8 cellular contexts compared by ENCODE assay signal in genomic region chr1:26864610-26865480, GRCh38. TPM values are rescaled to one million over a fixed set of nuclear protein-coding genes. Genes with fewer than 3 reads are reported as not detected.
DNase-seq lines count a peak whose midpoint lies in the region; ATAC-seq and TF ChIP-seq lines count a peak whose summit lies in the region.

No MANE protein-coding gene starts in this region.

- H3K4me3 Mint-ChIP-seq in endodermal cell, result peak overlapping the region; percentile 78

- H3K4me1 ChIP-seq in HUES6 (ENCODE audit: control insufficient read depth, insufficient read depth, low read length) (peaks cover 37% of the 10 kb centered on the region), NT2/D1 (ENCODE audit: insufficient read depth, insufficient read length) (peaks cover 29% of the 10 kb centered on the region), endodermal cell (ENCODE audit: control insufficient read depth, insufficient read depth, low read length) (no peaks in the 10 kb centered on the region)

- H3K27ac ChIP-seq in HUES6 (ENCODE audit: low read depth, low read length) (peak overlapping the region; percentile 79; the same call in 1 of the 2 replicates), endodermal cell (ENCODE audit: low read depth, low read length) (peak overlapping the region; percentile 69)

- DNase-seq in D341Med (ENCODE audit: low spot score) (peak; percentile 98), NT2/D1 (ENCODE audit: low read depth, low spot score) (peak; percentile 99), endodermal cell (peak; percentile 99), mesenteric fat pad (ENCODE audit: low spot score) (peak; percentile 99)
- DNase-seq in activated CD8-positive, alpha-beta memory T cell treated with anti-CD3 and anti-CD28 coated beads, Interleukin-2, amount 50 U/mL, for 24 hours (ENCODE audit: extremely low read depth), result peak; percentile 84
- peak; percentile 78 for DNase-seq in stimulated activated CD8-positive, alpha-beta memory T cell treated with anti-CD3 and anti-CD28 coated beads, Interleukin-15, amount 100 ng/mL, for 1 hour (ENCODE audit: low read depth)

- peaks cover 14% of the 10 kb centered on the region for H3K27me3 ChIP-seq in HUES6 (ENCODE audit: control insufficient read depth, insufficient read depth, low read length)
- no peaks in the 10 kb centered on the region for H3K27me3 ChIP-seq in NT2/D1 (ENCODE audit: insufficient read depth, insufficient read length)
- H3K27me3 ChIP-seq in endodermal cell (ENCODE audit: control insufficient read depth, insufficient read depth, low read length, poor library complexity, severe bottlenecking), result no peaks in the 10 kb centered on the region

- H3K4me3 ChIP-seq in HUES6 (ENCODE audit: low read depth, low read length), result peak overlapping the region; percentile 80
- peak overlapping the region; percentile 96 for H3K4me3 ChIP-seq in NT2/D1 (ENCODE audit: insufficient read length, low read depth)
- H3K4me3 ChIP-seq in endodermal cell (ENCODE audit: low read length), result peak overlapping the region; percentile 93

- no peaks in the 10 kb centered on the region for H3K9me3 Mint-ChIP-seq in endodermal cell

- H3K36me3 Mint-ChIP-seq in endodermal cell (ENCODE audit: low read depth), result no peaks in the 10 kb centered on the region

- TF ChIP-seq CTCF in endodermal cell (conservative IDR thresholded peaks at IDR 0.05), result no peak

- ATAC-seq in GM21423 (IDR thresholded peaks at IDR 0.05; ENCODE audit: unreplicated experiment), result peak; percentile 93

- H3K27me3 Mint-ChIP-seq in endodermal cell (ENCODE audit: insufficient read depth), result peaks cover 13% of the 10 kb centered on the region

- peak overlapping the region; percentile 91 for H3K27ac Mint-ChIP-seq in endodermal cell

- 1% methylated on average over 39 to 75 of the region's 75 CpGs for WGBS in endodermal cell (ENCODE audit: insufficient coverage in 1 of 2, insufficient read length in 1 of 2), 2 experiments

- no peaks in the 10 kb centered on the region for H3K9me3 ChIP-seq in HUES6 (ENCODE audit: control insufficient read depth, insufficient read depth, low read depth, low read length)
- no peaks in the 10 kb centered on the region for H3K9me3 ChIP-seq in NT2/D1 (ENCODE audit: insufficient read depth, low read length)
- H3K9me3 ChIP-seq in endodermal cell (ENCODE audit: control insufficient read depth, low read length), result no peaks in the 10 kb centered on the region

- H3K36me3 ChIP-seq in HUES6 (ENCODE audit: control insufficient read depth, insufficient read depth, low read length), result no peaks in the 10 kb centered on the region
- no peaks in the 10 kb centered on the region for H3K36me3 ChIP-seq in NT2/D1 (ENCODE audit: insufficient read depth, insufficient read length, low read length)
- H3K36me3 ChIP-seq in endodermal cell (ENCODE audit: control insufficient read depth, insufficient read depth, low read length), result no peaks in the 10 kb centered on the region

- H3K4me1 Mint-ChIP-seq in endodermal cell, result peaks cover 6% of the 10 kb centered on the region

- H3K9ac ChIP-seq in HUES6 (ENCODE audit: low read length), result peak overlapping the region; percentile 87
- H3K9ac ChIP-seq in NT2/D1 (ENCODE audit: insufficient read length, low read depth), result peak overlapping the region; percentile 99
- H3K9ac ChIP-seq in endodermal cell (ENCODE audit: extremely low read depth, low read length, poor library complexity, severe bottlenecking), result peak overlapping the region; percentile 60

RNA-seq across cellular contexts. Expression of gene SFN, which starts 1.9 kb away (rescaled TPM):
- 1 to 10 TPM; 1.5 to 2.6 TPM for total RNA-seq in endodermal cell
- polyA plus RNA-seq in endodermal cell (2013, experiment 1 of 2), result 0.50 TPM
- polyA plus RNA-seq in endodermal cell (2013, experiment 2 of 2), result 0.87 TPM
- total RNA-seq in mesenteric fat pad, result 1.3 TPM

RNA-seq across cellular contexts. Expression of gene GPN2, which starts 25.2 kb away (rescaled TPM):
- total RNA-seq in endodermal cell (10 to 100 TPM; 32.6 to 38.5 TPM), mesenteric fat pad (28.5 TPM)
- polyA plus RNA-seq in endodermal cell (2013, experiment 1 of 2), result 24.5 TPM
- polyA plus RNA-seq in endodermal cell (2013, experiment 2 of 2), result 21.1 TPM

RNA-seq across cellular contexts. Expression of gene GPATCH3, which starts 35.4 kb away (rescaled TPM):
- total RNA-seq in endodermal cell (10 to 100 TPM; 21.3 to 23.2 TPM), mesenteric fat pad (13.0 TPM)
- 11.5 TPM for polyA plus RNA-seq in endodermal cell (2013, experiment 1 of 2)
- 11.3 TPM for polyA plus RNA-seq in endodermal cell (2013, experiment 2 of 2)

RNA-seq across cellular contexts. Expression of gene ZDHHC18, which starts 38.4 kb away (rescaled TPM):
- total RNA-seq in endodermal cell, result 10 to 100 TPM; 39.7 to 42.4 TPM
- polyA plus RNA-seq in endodermal cell (2013, experiment 1 of 2), result 37.1 TPM
- polyA plus RNA-seq in endodermal cell (2013, experiment 2 of 2), result 34.3 TPM
- total RNA-seq in mesenteric fat pad, result 52.5 TPM

RNA-seq across cellular contexts. Expression of gene NR0B2, which starts 48.9 kb away (rescaled TPM):
- total RNA-seq in endodermal cell (not detected), mesenteric fat pad (0.29 TPM)
- not detected for polyA plus RNA-seq in endodermal cell (2013, experiment 1 of 2)
- polyA plus RNA-seq in endodermal cell (2013, experiment 2 of 2), result not detected

Comparison
In these comparisons a context has a peak if more than half of its experiments do, and no peak if none do; other contexts are left out.
1. Peak in every context shown above with its lines: DNase-seq, ATAC-seq, H3K4me3 ChIP-seq and H3K27ac ChIP-seq.